ENCODE assay signal across 24 cellular contexts in the genomic region with DNA sequence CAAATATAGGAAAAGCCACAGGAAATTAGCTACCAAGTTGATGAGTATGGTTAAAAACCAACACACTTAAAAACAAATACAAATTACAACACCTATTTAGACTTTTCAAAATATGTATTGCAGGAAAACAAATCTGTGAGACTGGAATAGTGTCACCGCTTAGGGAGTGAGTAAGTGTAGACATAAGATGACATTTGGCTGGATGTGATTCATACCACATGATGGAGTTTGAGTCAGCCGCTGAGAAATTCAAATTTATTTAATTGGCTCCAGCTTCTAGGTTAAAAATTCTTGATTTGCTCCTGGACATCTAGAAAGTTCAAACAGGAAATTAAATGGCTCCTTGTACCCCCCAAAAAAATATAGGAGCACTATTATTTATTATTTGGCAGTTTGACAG.
DNase-seq lines count a peak whose midpoint lies in the region; ATAC-seq, FAIRE-seq and TF ChIP-seq lines count a peak whose summit lies in the region.
"Had no signal": no experiment of that assay in that cellular context is flagged by ENCODE, and none has a peak within 500 bp of the region (broad histone marks: within the 10 kb centered on the region; RNA-seq: fewer than 3 reads in every experiment).

No MANE protein-coding gene starts in this region.

- FAIRE-seq in H54 (lab: Jason Lieb, UNC) = peak; percentile 92
- FAIRE-seq: A204.1 had no signal

- H3K9me3 ChIP-seq in SK-N-SH (no peaks in the 10 kb centered on the region), Karpas-422 (ENCODE audit: low read length) (no peaks in the 10 kb centered on the region; the same call in 1 of the 2 replicates)
- H3K9me3 ChIP-seq: esophagus squamous epithelium, thoracic aorta had no signal

- H3K4me3 Mint-ChIP-seq in activated CD4-positive, alpha-beta T cell treated with anti-CD3 and anti-CD28 coated beads, Interleukin-2, amount 10 ng/mL, durations not matched to agents 24 days and 14 days = no peak overlapping the region
- H3K4me3 Mint-ChIP-seq: activated naive CD8-positive, alpha-beta T cell treated with anti-CD3 and anti-CD28 coated beads, Interleukin-2, amount 50 U/mL, for 24 hours; activated T-helper 17 cell treated with anti-CD3 and anti-CD28 coated beads, Interleukin-2, amount 50 U/mL, for 72 hours; central memory CD8-positive, alpha-beta T cell; H9; natural killer cell treated with Interleukin-12 subunit alpha and Interleukin-12 subunit beta and Interleukin-15 and Interleukin-18, amount 100 ng/mL, for 72 hours had no signal

- no peak for TF ChIP-seq CTCF in SK-N-SH (IDR thresholded peaks at IDR 0.05)

- H3K9me2 ChIP-seq in SK-N-SH = no peaks in the 10 kb centered on the region; the same call in 1 of the 2 replicates
- no peaks in the 10 kb centered on the region for H3K9me2 ChIP-seq in Karpas-422 (replicated peaks; ENCODE audit: insufficient read depth, low read length)

- POLR2A ChIA-PET in SK-N-SH (lab: Yijun Ruan, JAX) = no interaction called here

- no peaks in the 10 kb centered on the region for H3K9me3 Mint-ChIP-seq in activated CD4-positive, alpha-beta T cell treated with anti-CD3 and anti-CD28 coated beads, Interleukin-2, amount 10 ng/mL, durations not matched to agents 24 days and 14 days
- H3K9me3 Mint-ChIP-seq: activated T-helper 17 cell treated with anti-CD3 and anti-CD28 coated beads, Interleukin-2, amount 50 U/mL, for 72 hours; H9 had no signal

- ATAC-seq in HG02642 (IDR thresholded peaks at IDR 0.05; ENCODE audit: poor library complexity, unreplicated experiment) = no peak
- ATAC-seq: activated naive CD8-positive, alpha-beta T cell treated with anti-CD3 and anti-CD28 coated beads, Interleukin-2, amount 50 U/mL, for 24 hours; activated T-helper 17 cell treated with anti-CD3 and anti-CD28 coated beads, Interleukin-2, amount 50 U/mL, for 72 hours; natural killer cell treated with Interleukin-12 subunit alpha and Interleukin-12 subunit beta and Interleukin-15 and Interleukin-18, amount 100 ng/mL, for 72 hours had no signal

- CTCF ChIA-PET in SK-N-SH (lab: Yijun Ruan, JAX) = interaction anchor here (1.0 kb wide), 1 partner anchor 96 kb away, joined by 3 read pairs; no protein-coding TSS in a partner anchor

- no peak for TF ChIP-seq EP300 in SK-N-SH (IDR thresholded peaks at IDR 0.05; ENCODE audit: borderline replicate concordance in 1 of 2, low read depth in 1 of 2, low read length in 1 of 2)

- H3K4me3 ChIP-seq in SK-N-SH (ENCODE audit: low read depth in 2 of 2, low read length in 1 of 2) = no peak overlapping the region
- no peak overlapping the region for H3K4me3 ChIP-seq in Karpas-422 (ENCODE audit: low read length)
- H3K4me3 ChIP-seq: esophagus squamous epithelium, spleen, thoracic aorta had no signal

- intact Hi-C loops in activated CD4-positive, alpha-beta T cell treated with anti-CD3 and anti-CD28 coated beads, Interleukin-2, amount 10 ng/mL, durations not matched to agents 24 days and 14 days (cut with micrococcal nuclease) = no loop called here

- TF ChIP-seq RAD21 in SK-N-SH (IDR thresholded peaks at IDR 0.05; ENCODE audit: low read length) = no peak

- H4K20me1 ChIP-seq in SK-N-SH (ENCODE audit: insufficient read depth) = no peaks in the 10 kb centered on the region
- no peaks in the 10 kb centered on the region for H4K20me1 ChIP-seq in Karpas-422 (ENCODE audit: insufficient read depth, low read depth, low read length)

- H3K79me2 ChIP-seq in SK-N-SH (ENCODE audit: insufficient read depth) (no peaks in the 10 kb centered on the region), Karpas-422 (ENCODE audit: low read length) (no peaks in the 10 kb centered on the region)

- 10% methylated on average over 2 of the region's 2 CpGs for WGBS in SK-N-SH (ENCODE audit: low lambda C conversion rate)

- H3K27me3 ChIP-seq in SK-N-SH (ENCODE audit: insufficient read depth) (no peaks in the 10 kb centered on the region), Karpas-422 (ENCODE audit: low read length) (no peaks in the 10 kb centered on the region)
- H3K27me3 ChIP-seq: esophagus squamous epithelium, spleen had no signal

- H3F3A ChIP-seq in SK-N-SH (replicated peaks; ENCODE audit: insufficient read depth) = no peaks in the 10 kb centered on the region

- no peak for TF ChIP-seq POLR2A in H54 (IDR thresholded peaks at IDR 0.05; ENCODE audit: low read depth, low read length)

- no peak overlapping the region for H3K27ac Mint-ChIP-seq in activated CD4-positive, alpha-beta T cell treated with anti-CD3 and anti-CD28 coated beads, Interleukin-2, amount 10 ng/mL, durations not matched to agents 24 days and 14 days
- H3K27ac Mint-ChIP-seq: activated naive CD8-positive, alpha-beta T cell treated with anti-CD3 and anti-CD28 coated beads, Interleukin-2, amount 50 U/mL, for 24 hours; activated T-helper 17 cell treated with anti-CD3 and anti-CD28 coated beads, Interleukin-2, amount 50 U/mL, for 72 hours; H9; natural killer cell treated with Interleukin-12 subunit alpha and Interleukin-12 subunit beta and Interleukin-15 and Interleukin-18, amount 100 ng/mL, for 72 hours; progenitor cell of endocrine pancreas had no signal

- no peaks in the 10 kb centered on the region for H3K27me3 Mint-ChIP-seq in activated CD4-positive, alpha-beta T cell treated with anti-CD3 and anti-CD28 coated beads, Interleukin-2, amount 10 ng/mL, durations not matched to agents 24 days and 14 days
- H3K27me3 Mint-ChIP-seq: activated naive CD8-positive, alpha-beta T cell treated with anti-CD3 and anti-CD28 coated beads, Interleukin-2, amount 50 U/mL, for 24 hours; activated T-helper 17 cell treated with anti-CD3 and anti-CD28 coated beads, Interleukin-2, amount 50 U/mL, for 72 hours; central memory CD8-positive, alpha-beta T cell; natural killer cell treated with Interleukin-12 subunit alpha and Interleukin-12 subunit beta and Interleukin-15 and Interleukin-18, amount 100 ng/mL, for 72 hours; progenitor cell of endocrine pancreas had no signal

- no peaks in the 10 kb centered on the region for H3K36me3 Mint-ChIP-seq in activated CD4-positive, alpha-beta T cell treated with anti-CD3 and anti-CD28 coated beads, Interleukin-2, amount 10 ng/mL, durations not matched to agents 24 days and 14 days (ENCODE audit: low read depth)
- H3K36me3 Mint-ChIP-seq: natural killer cell treated with Interleukin-12 subunit alpha and Interleukin-12 subunit beta and Interleukin-15 and Interleukin-18, amount 100 ng/mL, for 72 hours had no signal

- H3K4me2 ChIP-seq in SK-N-SH (no peak overlapping the region), Karpas-422 (ENCODE audit: low read depth, low read length, poor library complexity, severe bottlenecking) (no peak overlapping the region)

- no peaks in the 10 kb centered on the region for H3K36me3 ChIP-seq in SK-N-SH (replicated peaks in 1 of 2; ENCODE audit: control insufficient read depth in 1 of 2, insufficient read depth in 2 of 2, low read length in 1 of 2)
- no peaks in the 10 kb centered on the region for H3K36me3 ChIP-seq in Karpas-422 (ENCODE audit: insufficient read depth, low read length)
- H3K36me3 ChIP-seq: esophagus squamous epithelium, spleen, thoracic aorta had no signal

- H3K4me1 ChIP-seq in SK-N-SH (ENCODE audit: control insufficient read depth in 1 of 2, insufficient read depth in 2 of 2, low read depth in 1 of 2, low read length in 1 of 2) (no peaks in the 10 kb centered on the region), Karpas-422 (ENCODE audit: low read length) (no peaks in the 10 kb centered on the region)
- H3K4me1 ChIP-seq: esophagus squamous epithelium, spleen had no signal

- H2AFZ ChIP-seq in SK-N-SH (ENCODE audit: low read depth) (no peak overlapping the region), Karpas-422 (ENCODE audit: low read length) (no peak overlapping the region)

- H3K4me1 Mint-ChIP-seq in activated CD4-positive, alpha-beta T cell treated with anti-CD3 and anti-CD28 coated beads, Interleukin-2, amount 10 ng/mL, durations not matched to agents 24 days and 14 days = no peaks in the 10 kb centered on the region
- H3K4me1 Mint-ChIP-seq: activated naive CD8-positive, alpha-beta T cell treated with anti-CD3 and anti-CD28 coated beads, Interleukin-2, amount 50 U/mL, for 24 hours; activated T-helper 17 cell treated with anti-CD3 and anti-CD28 coated beads, Interleukin-2, amount 50 U/mL, for 72 hours; central memory CD8-positive, alpha-beta T cell; H9 had no signal

- peak; percentile 56 for DNase-seq in A172 (ENCODE audit: low spot score)
- DNase-seq in H54 (ENCODE audit: insufficient read length, low spot score) = peak; percentile 1
- no peak for DNase-seq in SK-N-SH
- DNase-seq in fibroblast of peridontal ligament (ENCODE audit: extremely low read depth) = peak; percentile 67
- DNase-seq in D341Med (ENCODE audit: low spot score) = no peak
- DNase-seq in activated CD4-positive, alpha-beta T cell treated with anti-CD3 and anti-CD28 coated beads, Interleukin-2, amount 10 ng/mL, durations not matched to agents 24 days and 14 days = no peak
- DNase-seq in Karpas-422 = no peak
- DNase-seq: activated naive CD8-positive, alpha-beta T cell treated with anti-CD3 and anti-CD28 coated beads, Interleukin-2, amount 50 U/mL, for 24 hours; effector CD4-positive, alpha-beta T cell; esophagus squamous epithelium; H9; kidney glomerular epithelial cell; mesendoderm; NCI-H1417; NCI-H2171; spleen; T-helper 9 cell had no signal

- H3K9ac ChIP-seq in SK-N-SH = no peak overlapping the region
- H3K9ac ChIP-seq in Karpas-422 (ENCODE audit: low read length) = no peak overlapping the region

- H3K27ac ChIP-seq in SK-N-SH (ENCODE audit: low read depth in 2 of 2, low read length in 1 of 2) = no peak overlapping the region
- H3K27ac ChIP-seq in Karpas-422 (ENCODE audit: low read length) = no peak overlapping the region
- H3K27ac ChIP-seq: esophagus squamous epithelium, spleen, thoracic aorta had no signal

TF ChIP-seq in SK-N-SH, 30 proteins besides CTCF, POLR2A, EP300 and RAD21 (continues in another document):
- no peak for TF ChIP-seq MEF2A (IDR thresholded peaks at IDR 0.05; ENCODE audit: borderline replicate concordance, low read depth)
- no peak for TF ChIP-seq FOSL2 (IDR thresholded peaks at IDR 0.05; ENCODE audit: borderline replicate concordance, low read depth)
- no peak for TF ChIP-seq RFX5 (IDR thresholded peaks at IDR 0.05; ENCODE audit: low read length)
- peak; percentile 35; the same call in 1 of the 2 replicates for TF ChIP-seq TCF12 (IDR thresholded peaks at IDR 0.05)
- no peak for TF ChIP-seq YY1 (IDR thresholded peaks at IDR 0.05; ENCODE audit: low read depth)
- no peak for TF ChIP-seq SIN3A (IDR thresholded peaks at IDR 0.05; ENCODE audit: borderline replicate concordance, low read depth, low read length)
- TF ChIP-seq SMC3 (IDR thresholded peaks at IDR 0.05; ENCODE audit: low read depth, low read length) = no peak

Comparison
In these comparisons a context has a peak if more than half of its experiments do, and no peak if none do; other contexts are left out.
1. DNase-seq: peak in A172 (single experiment), H54 (single experiment) and fibroblast of peridontal ligament (single experiment); none in SK-N-SH (single experiment), D341Med (single experiment), activated CD4-positive, alpha-beta T cell treated with anti-CD3 and anti-CD28 coated beads, Interleukin-2, amount 10 ng/mL, durations not matched to agents 24 days and 14 days (single experiment) and Karpas-422 (single experiment).